Comparison of ENCODE assay signal across 15 cellular contexts in the genomic region with DNA sequence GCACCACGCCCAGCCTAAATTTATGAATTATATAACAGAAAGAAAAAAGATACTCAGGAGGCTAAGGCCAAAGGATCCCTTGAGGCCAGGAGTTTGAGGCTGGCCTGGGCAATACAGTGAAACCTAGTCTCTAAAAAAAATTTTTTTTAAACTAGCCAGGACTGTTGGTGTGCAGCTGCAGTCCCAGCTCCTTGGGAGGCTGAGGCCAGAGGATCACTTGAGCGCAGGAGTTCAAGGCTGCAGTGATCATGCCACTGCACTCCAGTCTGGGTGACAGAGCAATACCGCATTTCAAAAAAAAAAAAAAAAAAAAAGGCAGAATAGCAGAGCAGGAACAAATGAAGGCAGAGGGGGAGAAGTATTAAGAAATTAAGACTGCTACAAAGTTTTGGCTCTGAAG. TPM values are rescaled to one million over a fixed set of nuclear protein-coding genes. Genes with fewer than 3 reads are reported as not detected.
DNase-seq lines count a peak whose midpoint lies in the region; ATAC-seq and TF ChIP-seq lines count a peak whose summit lies in the region.
"Had no signal": no experiment of that assay in that cellular context is flagged by ENCODE, and none has a peak within 500 bp of the region (broad histone marks: within the 10 kb centered on the region; RNA-seq: fewer than 3 reads in every experiment).

No MANE protein-coding gene starts in this region.

- H3K4me3 ChIP-seq in Karpas-422 (ENCODE audit: low read length) (no peak overlapping the region), tibial nerve (no peak overlapping the region)
- H3K4me3 ChIP-seq: GM12878 had no signal

- H3K27ac ChIP-seq in Karpas-422 (ENCODE audit: low read length) (peak overlapping the region; percentile 96), tibial nerve (no peak overlapping the region)
- H3K27ac ChIP-seq: KMS-11 had no signal

- H3K9me3 Mint-ChIP-seq in stimulated activated naive CD8-positive, alpha-beta T cell treated with anti-CD3 and anti-CD28 coated beads, Interleukin-15, Interleukin-2, amounts not matched to agents 100 ng/mL and 50 ng/mL, for 24 hours = no peaks in the 10 kb centered on the region
- H3K9me3 Mint-ChIP-seq in stimulated activated naive CD8-positive, alpha-beta T cell treated with anti-CD3 and anti-CD28 coated beads, Interleukin-15, amount 100 ng/mL, for 72 hours = no peaks in the 10 kb centered on the region
- no peaks in the 10 kb centered on the region for H3K9me3 Mint-ChIP-seq in naive B cell
- H3K9me3 Mint-ChIP-seq: H9 had no signal

- H3K4me1 ChIP-seq in Karpas-422 (ENCODE audit: low read length) (peaks cover 83% of the 10 kb centered on the region), tibial nerve (peaks cover 0 to 41% (median 18%) of the 10 kb centered on the region in 4 donors)

- H2AFZ ChIP-seq in Karpas-422 (ENCODE audit: low read length) = no peak overlapping the region

- H3K79me2 ChIP-seq in Karpas-422 (ENCODE audit: low read length) = peaks cover 24% of the 10 kb centered on the region

- H3K36me3 Mint-ChIP-seq in stimulated activated naive CD8-positive, alpha-beta T cell treated with anti-CD3 and anti-CD28 coated beads, Interleukin-15, Interleukin-2, amounts not matched to agents 100 ng/mL and 50 ng/mL, for 24 hours (ENCODE audit: low read depth) = peaks cover 32% of the 10 kb centered on the region
- no peaks in the 10 kb centered on the region for H3K36me3 Mint-ChIP-seq in naive B cell

- no peaks in the 10 kb centered on the region for H3K27me3 Mint-ChIP-seq in stimulated activated naive CD8-positive, alpha-beta T cell treated with anti-CD3 and anti-CD28 coated beads, Interleukin-15, Interleukin-2, amounts not matched to agents 100 ng/mL and 50 ng/mL, for 24 hours
- H3K27me3 Mint-ChIP-seq in stimulated activated naive CD8-positive, alpha-beta T cell treated with anti-CD3 and anti-CD28 coated beads, Interleukin-15, amount 100 ng/mL, for 72 hours = no peaks in the 10 kb centered on the region
- no peaks in the 10 kb centered on the region for H3K27me3 Mint-ChIP-seq in naive B cell

- no peak for ATAC-seq in stimulated activated naive CD8-positive, alpha-beta T cell treated with anti-CD3 and anti-CD28 coated beads, Interleukin-15, amount 100 ng/mL, for 72 hours
- ATAC-seq in naive B cell (ENCODE audit: low read depth in 2 of 2) (no peak), HG02884 (IDR thresholded peaks at IDR 0.05; ENCODE audit: unreplicated experiment) (no peak)
- ATAC-seq: GM12878 had no signal

- H3K27me3 ChIP-seq in Karpas-422 (ENCODE audit: low read length) (no peaks in the 10 kb centered on the region), tibial nerve (no peaks in the 10 kb centered on the region)

- no peak for TF ChIP-seq POLR2A in tibial nerve (IDR thresholded peaks at IDR 0.05)

- no peak for TF ChIP-seq EP300 in tibial nerve (IDR thresholded peaks at IDR 0.05)

- no peak overlapping the region for H3K4me3 Mint-ChIP-seq in stimulated activated naive CD8-positive, alpha-beta T cell treated with anti-CD3 and anti-CD28 coated beads, Interleukin-15, Interleukin-2, amounts not matched to agents 100 ng/mL and 50 ng/mL, for 24 hours
- no peak overlapping the region for H3K4me3 Mint-ChIP-seq in stimulated activated naive CD8-positive, alpha-beta T cell treated with anti-CD3 and anti-CD28 coated beads, Interleukin-15, amount 100 ng/mL, for 72 hours
- H3K4me3 Mint-ChIP-seq in naive B cell = peak overlapping the region in 5 of 8 donors; percentile 25 to 70 (median 51)
- H3K4me3 Mint-ChIP-seq: H9 had no signal

- H3K9me3 ChIP-seq in Karpas-422 (ENCODE audit: low read length) (no peaks in the 10 kb centered on the region), tibial nerve (no peaks in the 10 kb centered on the region)

- peaks cover 72% of the 10 kb centered on the region for H3K4me1 Mint-ChIP-seq in stimulated activated naive CD8-positive, alpha-beta T cell treated with anti-CD3 and anti-CD28 coated beads, Interleukin-15, Interleukin-2, amounts not matched to agents 100 ng/mL and 50 ng/mL, for 24 hours (ENCODE audit: low read depth)
- H3K4me1 Mint-ChIP-seq in stimulated activated naive CD8-positive, alpha-beta T cell treated with anti-CD3 and anti-CD28 coated beads, Interleukin-15, amount 100 ng/mL, for 72 hours = peaks cover 54% of the 10 kb centered on the region
- peaks cover 48 to 65% (median 51%) of the 10 kb centered on the region in 3 donors for H3K4me1 Mint-ChIP-seq in naive B cell

- H3K4me2 ChIP-seq in Karpas-422 (ENCODE audit: low read depth, low read length, poor library complexity, severe bottlenecking) = no peak overlapping the region
- H3K4me2 ChIP-seq: KMS-11 had no signal

- peak overlapping the region; percentile 73; the same call in 1 of the 2 replicates for H3K9ac ChIP-seq in Karpas-422 (ENCODE audit: low read length)
- H3K9ac ChIP-seq: KMS-11 had no signal

- peak overlapping the region; percentile 23 for H3K27ac Mint-ChIP-seq in stimulated activated naive CD8-positive, alpha-beta T cell treated with anti-CD3 and anti-CD28 coated beads, Interleukin-15, Interleukin-2, amounts not matched to agents 100 ng/mL and 50 ng/mL, for 24 hours
- H3K27ac Mint-ChIP-seq in stimulated activated naive CD8-positive, alpha-beta T cell treated with anti-CD3 and anti-CD28 coated beads, Interleukin-15, amount 100 ng/mL, for 72 hours = no peak overlapping the region
- H3K27ac Mint-ChIP-seq in naive B cell = peak overlapping the region in 1 of 6 donors; percentile 70
- H3K27ac Mint-ChIP-seq: H9 had no signal

- no peak for DNase-seq in stimulated activated naive CD8-positive, alpha-beta T cell treated with anti-CD3 and anti-CD28 coated beads, Interleukin-15, amount 100 ng/mL, for 72 hours
- DNase-seq in Karpas-422 (no peak), naive B cell (no peak), AG08395 (ENCODE audit: low spot score) (no peak), tibial nerve (ENCODE audit: low spot score in 2 of 2) (no peak)
- DNase-seq: COR-L47, H9, NCI-H1417 treated with DMSO at 0.1 percent for 48 hours, NCI-H2081, NCI-H524, SHP77 treated with DMSO at 0.1 percent for 48 hours had no signal

- WGBS in tibial nerve, 2 donors = 91 to 93% methylated on average over 3 of the region's 3 CpGs

- H3K36me3 ChIP-seq in Karpas-422 (ENCODE audit: insufficient read depth, low read length) = peaks cover 3% of the 10 kb centered on the region; the same call in 1 of the 2 replicates
- H3K36me3 ChIP-seq in tibial nerve = no peaks in the 10 kb centered on the region

- H3K9me2 ChIP-seq in Karpas-422 (replicated peaks; ENCODE audit: insufficient read depth, low read length) = no peaks in the 10 kb centered on the region

- no peak for TF ChIP-seq CTCF in tibial nerve (IDR thresholded peaks at IDR 0.05)

- peaks cover 10% of the 10 kb centered on the region for H4K20me1 ChIP-seq in Karpas-422 (ENCODE audit: insufficient read depth, low read depth, low read length)

RNA-seq across cellular contexts. Expression of a gene that starts 2.6 kb away (rescaled TPM):
- total RNA-seq in Karpas-422 (2014; rRNA removed; shearing (Covaris generic); ENCODE audit: low replicate concordance) = 327 and 344 TPM in 2 replicates
- polyA plus RNA-seq in naive B cell (ENCODE audit: low read depth in 6 of 6) = 100 to 1,000 TPM; 216 to 373 (median 267) TPM
- total RNA-seq in tibial nerve = 100 to 1,000 TPM in 1 of 4 donors, 10 to 100 TPM in 3; 65.3 to 129 (median 87.7) TPM

Comparison
In these comparisons a context has a peak if more than half of its experiments do, and no peak if none do; other contexts are left out.
1. H3K4me3 Mint-ChIP-seq: peak in naive B cell (5 of 8); none in stimulated activated naive CD8-positive, alpha-beta T cell treated with anti-CD3 and anti-CD28 coated beads, Interleukin-15, Interleukin-2, amounts not matched to agents 100 ng/mL and 50 ng/mL, for 24 hours (single experiment) and stimulated activated naive CD8-positive, alpha-beta T cell treated with anti-CD3 and anti-CD28 coated beads, Interleukin-15, amount 100 ng/mL, for 72 hours (0 of 2).